In genomic region chr12:49322708-49323523, GRCh38 we compare ENCODE assay signal across 1 cellular context.
TF ChIP-seq lines count a peak whose summit lies in the region.

A gene with protein sequence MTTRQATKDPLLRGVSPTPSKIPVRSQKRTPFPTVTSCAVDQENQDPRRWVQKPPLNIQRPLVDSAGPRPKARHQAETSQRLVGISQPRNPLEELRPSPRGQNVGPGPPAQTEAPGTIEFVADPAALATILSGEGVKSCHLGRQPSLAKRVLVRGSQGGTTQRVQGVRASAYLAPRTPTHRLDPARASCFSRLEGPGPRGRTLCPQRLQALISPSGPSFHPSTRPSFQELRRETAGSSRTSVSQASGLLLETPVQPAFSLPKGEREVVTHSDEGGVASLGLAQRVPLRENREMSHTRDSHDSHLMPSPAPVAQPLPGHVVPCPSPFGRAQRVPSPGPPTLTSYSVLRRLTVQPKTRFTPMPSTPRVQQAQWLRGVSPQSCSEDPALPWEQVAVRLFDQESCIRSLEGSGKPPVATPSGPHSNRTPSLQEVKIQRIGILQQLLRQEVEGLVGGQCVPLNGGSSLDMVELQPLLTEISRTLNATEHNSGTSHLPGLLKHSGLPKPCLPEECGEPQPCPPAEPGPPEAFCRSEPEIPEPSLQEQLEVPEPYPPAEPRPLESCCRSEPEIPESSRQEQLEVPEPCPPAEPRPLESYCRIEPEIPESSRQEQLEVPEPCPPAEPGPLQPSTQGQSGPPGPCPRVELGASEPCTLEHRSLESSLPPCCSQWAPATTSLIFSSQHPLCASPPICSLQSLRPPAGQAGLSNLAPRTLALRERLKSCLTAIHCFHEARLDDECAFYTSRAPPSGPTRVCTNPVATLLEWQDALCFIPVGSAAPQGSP (plus strand): TSS chr12:49323255. CDS start chr12:49323609, 354 bp downstream.

TF ChIP-seq in HepG2, 621 proteins besides CTCF, POLR2A, EP300 and RAD21 (continued from another document and continues in another):
- TF ChIP-seq TCF7L2 (IDR thresholded peaks at IDR 0.05; ENCODE audit: low read depth, low read length): no peak
- TF ChIP-seq, protein P1, sequence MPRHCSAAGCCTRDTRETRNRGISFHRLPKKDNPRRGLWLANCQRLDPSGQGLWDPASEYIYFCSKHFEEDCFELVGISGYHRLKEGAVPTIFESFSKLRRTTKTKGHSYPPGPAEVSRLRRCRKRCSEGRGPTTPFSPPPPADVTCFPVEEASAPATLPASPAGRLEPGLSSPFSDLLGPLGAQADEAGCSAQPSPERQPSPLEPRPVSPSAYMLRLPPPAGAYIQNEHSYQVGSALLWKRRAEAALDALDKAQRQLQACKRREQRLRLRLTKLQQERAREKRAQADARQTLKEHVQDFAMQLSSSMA (CRISPR knock-in tag; IDR thresholded peaks at IDR 0.05): no peak
- no peak for TF ChIP-seq MAF1 (CRISPR knock-in tag; IDR thresholded peaks at IDR 0.05; ENCODE audit: borderline replicate concordance)
- TF ChIP-seq ZNF768 (CRISPR knock-in tag; IDR thresholded peaks at IDR 0.05): no peak
- TF ChIP-seq SOX6 (IDR thresholded peaks at IDR 0.05): no peak
- TF ChIP-seq SOX6 (CRISPR knock-in tag; IDR thresholded peaks at IDR 0.05): 0 out of 2 replicates have a peak, but pooled peaks have one; percentile 8
- no peak for TF ChIP-seq SIX4 (CRISPR knock-in tag; IDR thresholded peaks at IDR 0.05)
- TF ChIP-seq GZF1 (CRISPR knock-in tag; IDR thresholded peaks at IDR 0.05): no peak
- no peak; the same call in 1 of the 2 replicates for TF ChIP-seq ZNF792 (CRISPR knock-in tag; IDR thresholded peaks at IDR 0.05)
- TF ChIP-seq KDM3A (CRISPR knock-in tag; IDR thresholded peaks at IDR 0.05; ENCODE audit: low read depth): no peak
- TF ChIP-seq ZFP1 (CRISPR knock-in tag; IDR thresholded peaks at IDR 0.05): no peak
- no peak; the same call in 1 of the 2 replicates for TF ChIP-seq PPARG (CRISPR knock-in tag; conservative IDR thresholded peaks at IDR 0.05)
- TF ChIP-seq MAFK (conservative IDR thresholded peaks at IDR 0.05 in 1 of 2, IDR thresholded peaks at IDR 0.05 in 1 of 2; ENCODE audit: low read length in 2 of 2): 0 out of 4 replicates have a peak, but pooled peaks of 1 of the 2 experiments have one; percentile 1
- TF ChIP-seq DMAP1 (CRISPR knock-in tag; IDR thresholded peaks at IDR 0.05): peak; percentile 60; the same call in 1 of the 2 replicates
- no peak for TF ChIP-seq ETS1 (CRISPR knock-in tag; IDR thresholded peaks at IDR 0.05)
- TF ChIP-seq ZNF274 (CRISPR knock-in tag; IDR thresholded peaks at IDR 0.05): 0 out of 2 replicates have a peak, but pooled peaks have one; percentile 35
- no peak for TF ChIP-seq CC2D1A (CRISPR knock-in tag; IDR thresholded peaks at IDR 0.05)
- TF ChIP-seq PITX1 (CRISPR knock-in tag; IDR thresholded peaks at IDR 0.05): no peak
- 0 out of 2 replicates have a peak, but pooled peaks have one; percentile 49 for TF ChIP-seq ZFP36L1 (CRISPR knock-in tag; IDR thresholded peaks at IDR 0.05)
- TF ChIP-seq MIER3 (CRISPR knock-in tag; IDR thresholded peaks at IDR 0.05; ENCODE audit: borderline replicate concordance): peak; percentile 38; the same call in 1 of the 2 replicates
- TF ChIP-seq, protein P2, sequence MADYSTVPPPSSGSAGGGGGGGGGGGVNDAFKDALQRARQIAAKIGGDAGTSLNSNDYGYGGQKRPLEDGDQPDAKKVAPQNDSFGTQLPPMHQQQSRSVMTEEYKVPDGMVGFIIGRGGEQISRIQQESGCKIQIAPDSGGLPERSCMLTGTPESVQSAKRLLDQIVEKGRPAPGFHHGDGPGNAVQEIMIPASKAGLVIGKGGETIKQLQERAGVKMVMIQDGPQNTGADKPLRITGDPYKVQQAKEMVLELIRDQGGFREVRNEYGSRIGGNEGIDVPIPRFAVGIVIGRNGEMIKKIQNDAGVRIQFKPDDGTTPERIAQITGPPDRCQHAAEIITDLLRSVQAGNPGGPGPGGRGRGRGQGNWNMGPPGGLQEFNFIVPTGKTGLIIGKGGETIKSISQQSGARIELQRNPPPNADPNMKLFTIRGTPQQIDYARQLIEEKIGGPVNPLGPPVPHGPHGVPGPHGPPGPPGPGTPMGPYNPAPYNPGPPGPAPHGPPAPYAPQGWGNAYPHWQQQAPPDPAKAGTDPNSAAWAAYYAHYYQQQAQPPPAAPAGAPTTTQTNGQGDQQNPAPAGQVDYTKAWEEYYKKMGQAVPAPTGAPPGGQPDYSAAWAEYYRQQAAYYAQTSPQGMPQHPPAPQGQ (CRISPR knock-in tag; IDR thresholded peaks at IDR 0.05; ENCODE audit: borderline replicate concordance): no peak
- no peak for TF ChIP-seq ZNF263 (CRISPR knock-in tag; IDR thresholded peaks at IDR 0.05)
- peak; percentile 17; the same call in 1 of the 2 replicates for TF ChIP-seq MEIS2 (CRISPR knock-in tag; IDR thresholded peaks at IDR 0.05)
- TF ChIP-seq ZBTB25 (CRISPR knock-in tag; IDR thresholded peaks at IDR 0.05): no peak
- peak; percentile 81 for TF ChIP-seq HOMEZ (CRISPR knock-in tag; IDR thresholded peaks at IDR 0.05; ENCODE audit: low read depth)
- TF ChIP-seq, protein P3, sequence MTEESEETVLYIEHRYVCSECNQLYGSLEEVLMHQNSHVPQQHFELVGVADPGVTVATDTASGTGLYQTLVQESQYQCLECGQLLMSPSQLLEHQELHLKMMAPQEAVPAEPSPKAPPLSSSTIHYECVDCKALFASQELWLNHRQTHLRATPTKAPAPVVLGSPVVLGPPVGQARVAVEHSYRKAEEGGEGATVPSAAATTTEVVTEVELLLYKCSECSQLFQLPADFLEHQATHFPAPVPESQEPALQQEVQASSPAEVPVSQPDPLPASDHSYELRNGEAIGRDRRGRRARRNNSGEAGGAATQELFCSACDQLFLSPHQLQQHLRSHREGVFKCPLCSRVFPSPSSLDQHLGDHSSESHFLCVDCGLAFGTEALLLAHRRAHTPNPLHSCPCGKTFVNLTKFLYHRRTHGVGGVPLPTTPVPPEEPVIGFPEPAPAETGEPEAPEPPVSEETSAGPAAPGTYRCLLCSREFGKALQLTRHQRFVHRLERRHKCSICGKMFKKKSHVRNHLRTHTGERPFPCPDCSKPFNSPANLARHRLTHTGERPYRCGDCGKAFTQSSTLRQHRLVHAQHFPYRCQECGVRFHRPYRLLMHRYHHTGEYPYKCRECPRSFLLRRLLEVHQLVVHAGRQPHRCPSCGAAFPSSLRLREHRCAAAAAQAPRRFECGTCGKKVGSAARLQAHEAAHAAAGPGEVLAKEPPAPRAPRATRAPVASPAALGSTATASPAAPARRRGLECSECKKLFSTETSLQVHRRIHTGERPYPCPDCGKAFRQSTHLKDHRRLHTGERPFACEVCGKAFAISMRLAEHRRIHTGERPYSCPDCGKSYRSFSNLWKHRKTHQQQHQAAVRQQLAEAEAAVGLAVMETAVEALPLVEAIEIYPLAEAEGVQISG (CRISPR knock-in tag; IDR thresholded peaks at IDR 0.05): peak; percentile 15; the same call in 1 of the 2 replicates
- peak; percentile 28; the same call in 1 of the 2 replicates for TF ChIP-seq ATF7-NPFF (CRISPR knock-in tag; IDR thresholded peaks at IDR 0.05; ENCODE audit: low read depth)
- TF ChIP-seq CREM (IDR thresholded peaks at IDR 0.05): peak; percentile 84
- TF ChIP-seq CREM (CRISPR knock-in tag; IDR thresholded peaks at IDR 0.05): no peak
- 0 out of 2 replicates have a peak, but pooled peaks have one; percentile 39 for TF ChIP-seq KLF6 (CRISPR knock-in tag; IDR thresholded peaks at IDR 0.05)
- TF ChIP-seq ATAD3A (CRISPR knock-in tag; IDR thresholded peaks at IDR 0.05): no peak
- TF ChIP-seq SPEN (CRISPR knock-in tag; IDR thresholded peaks at IDR 0.05; ENCODE audit: low read depth): peak; percentile 77
- TF ChIP-seq HMG20A (CRISPR knock-in tag; IDR thresholded peaks at IDR 0.05; ENCODE audit: borderline replicate concordance): no peak
- peak in 1 of 2 experiments; percentile 48; a peak in 1 of 4 replicates for TF ChIP-seq KLF16 (CRISPR knock-in tag; IDR thresholded peaks at IDR 0.05)
- no peak for TF ChIP-seq ZFP62 (CRISPR knock-in tag; IDR thresholded peaks at IDR 0.05)
- no peak for TF ChIP-seq JUNB (CRISPR knock-in tag; IDR thresholded peaks at IDR 0.05; ENCODE audit: borderline replicate concordance)
- TF ChIP-seq, protein P4, sequence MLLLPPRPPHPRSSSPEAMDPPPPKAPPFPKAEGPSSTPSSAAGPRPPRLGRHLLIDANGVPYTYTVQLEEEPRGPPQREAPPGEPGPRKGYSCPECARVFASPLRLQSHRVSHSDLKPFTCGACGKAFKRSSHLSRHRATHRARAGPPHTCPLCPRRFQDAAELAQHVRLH (CRISPR knock-in tag; IDR thresholded peaks at IDR 0.05; ENCODE audit: borderline replicate concordance, low read depth): no peak
- no peak for TF ChIP-seq ZNF337 (CRISPR knock-in tag; IDR thresholded peaks at IDR 0.05; ENCODE audit: borderline replicate concordance, low read depth)
- TF ChIP-seq ATM (IDR thresholded peaks at IDR 0.05; ENCODE audit: borderline replicate concordance): no peak
- TF ChIP-seq MBNL3 (CRISPR knock-in tag; conservative IDR thresholded peaks at IDR 0.05): no peak
- peak; percentile 90 for TF ChIP-seq ZNF121 (CRISPR knock-in tag; IDR thresholded peaks at IDR 0.05)
- TF ChIP-seq MIER2 (CRISPR knock-in tag; IDR thresholded peaks at IDR 0.05): no peak
- no peak for TF ChIP-seq ZBTB37 (CRISPR knock-in tag; IDR thresholded peaks at IDR 0.05)
- peak; percentile 74; the same call in 1 of the 2 replicates for TF ChIP-seq YEATS2 (CRISPR knock-in tag; IDR thresholded peaks at IDR 0.05; ENCODE audit: borderline replicate concordance)
- no peak for TF ChIP-seq TMF1 (CRISPR knock-in tag; IDR thresholded peaks at IDR 0.05; ENCODE audit: low read depth)
- no peak for TF ChIP-seq EED (CRISPR knock-in tag; IDR thresholded peaks at IDR 0.05)
- TF ChIP-seq KMT2B (CRISPR knock-in tag; IDR thresholded peaks at IDR 0.05): no peak
- TF ChIP-seq ZNF710 (CRISPR knock-in tag; IDR thresholded peaks at IDR 0.05; ENCODE audit: borderline replicate concordance): no peak
